1 cellular context compared by ENCODE assay signal in genomic region chr11:19725379-19726079, GRCh38.
TF ChIP-seq lines count a peak whose summit lies in the region.

No MANE protein-coding gene starts in this region.

TF ChIP-seq in GM23338, 12 proteins besides CTCF, POLR2A, EP300 and RAD21 (continued from another document):
- TF ChIP-seq REST (IDR thresholded peaks at IDR 0.05; ENCODE audit: unreplicated experiment), result no peak
- TF ChIP-seq EZH2phosphoT487 (IDR thresholded peaks at IDR 0.05; ENCODE audit: unreplicated experiment), result no peak
- TF ChIP-seq JUNB (IDR thresholded peaks at IDR 0.05; ENCODE audit: unreplicated experiment), result no peak
- no peak for TF ChIP-seq NANOG (IDR thresholded peaks at IDR 0.05; ENCODE audit: borderline replicate concordance)
- TF ChIP-seq EZH2 (IDR thresholded peaks at IDR 0.05; ENCODE audit: low read depth, unreplicated experiment), result no peak
- no peak for TF ChIP-seq STAT1 (IDR thresholded peaks at IDR 0.05; ENCODE audit: unreplicated experiment)
- no peak for TF ChIP-seq ETS1 (IDR thresholded peaks at IDR 0.05)
- no peak for TF ChIP-seq POLR2AphosphoS5 (IDR thresholded peaks at IDR 0.05; ENCODE audit: low read depth)
- no peak for TF ChIP-seq ZNF331 (CRISPR knock-in tag; IDR thresholded peaks at IDR 0.05; ENCODE audit: low read depth)
